In genomic region chr17:75132018-75133000, GRCh38 we compare ENCODE assay signal across 1 cellular context.
TF ChIP-seq lines count a peak whose summit lies in the region.

No MANE protein-coding gene starts in this region.

TF ChIP-seq in A549, 52 proteins besides CTCF, POLR2A, EP300 and RAD21:
- TF ChIP-seq CHD4 (IDR thresholded peaks at IDR 0.05; ENCODE audit: borderline replicate concordance) (0 out of 2 replicates have a peak, but pooled peaks have one; percentile 13), TFCP2L1 (CRISPR knock-in tag; IDR thresholded peaks at IDR 0.05) (0 out of 2 replicates have a peak, but pooled peaks have one; percentile 36)
